Comparison of ENCODE assay signal across 8 cellular contexts in genomic region chr13:80339841-80340642, GRCh38. TPM values are rescaled to one million over a fixed set of nuclear protein-coding genes. Genes with fewer than 3 reads are reported as not detected.
DNase-seq lines count a peak whose midpoint lies in the region; ATAC-seq and TF ChIP-seq lines count a peak whose summit lies in the region.

No MANE protein-coding gene starts in this region.

- DNase-seq in CD14-positive monocyte (ENCODE audit: low spot score) (no peak), NCI-H226 (peak; percentile 24), amygdala (lab: John Stamatoyannopoulos, UW) (peak in 46 of 56 donors; percentile 10 to 78 (median 41)), hepatic stellate cell (ENCODE audit: low spot score) (peak; percentile 52), retinal pigment epithelial cell (ENCODE audit: low read depth) (no peak)

- H3K4me1 Mint-ChIP-seq in CD14-positive monocyte: peaks cover 26% of the 10 kb centered on the region

- H3K9me3 Mint-ChIP-seq in CD14-positive monocyte: peaks cover 0 to 3% (median 0%) of the 10 kb centered on the region in 7 donors

- peak overlapping the region in 4 of 7 donors; percentile 15 to 74 (median 69) for H3K27ac Mint-ChIP-seq in CD14-positive monocyte

- peak; percentile 11 for ATAC-seq in GM19397 (IDR thresholded peaks at IDR 0.05; ENCODE audit: unreplicated experiment)
- ATAC-seq in HG02981 (IDR thresholded peaks at IDR 0.05; ENCODE audit: unreplicated experiment): no peak
- no peak for ATAC-seq in GM18502 (IDR thresholded peaks at IDR 0.05; ENCODE audit: poor library complexity, unreplicated experiment)

- intact Hi-C loops in CD14-positive monocyte (cut with micrococcal nuclease): loop anchor here in 1 of 2 donors (10.0 kb wide), 2 partner anchors 165 to 565 kb away; no protein-coding TSS in a partner anchor

- peaks cover 0 to 4% of the 10 kb centered on the region in 2 donors for H3K36me3 Mint-ChIP-seq in CD14-positive monocyte

- no peak overlapping the region for H3K4me3 Mint-ChIP-seq in CD14-positive monocyte

- peaks cover 16 to 28% (median 23%) of the 10 kb centered on the region in 3 donors for H3K27me3 Mint-ChIP-seq in CD14-positive monocyte (ENCODE audit: low read depth in 3 of 3)

- TF ChIP-seq CTCF in CD14-positive monocyte (IDR thresholded peaks at IDR 0.05) (no peak), retinal pigment epithelial cell (conservative IDR thresholded peaks at IDR 0.05; ENCODE audit: low read depth, low read length) (no peak)

- peak overlapping the region; percentile 100 for H3K4me3 ChIP-seq in retinal pigment epithelial cell (ENCODE audit: low read length)

RNA-seq across cellular contexts. Expression of gene SPRY2, which starts 0.9 kb away (rescaled TPM):
- polyA plus RNA-seq in CD14-positive monocyte: under 1 TPM; 0.26 to 0.73 TPM

Comparison
In these comparisons a context has a peak if more than half of its experiments do, and no peak if none do; other contexts are left out.
1. DNase-seq: peak in NCI-H226 (single experiment), amygdala (46 of 56) and hepatic stellate cell (single experiment); none in CD14-positive monocyte (single experiment) and retinal pigment epithelial cell (single experiment).